In the genomic region with DNA sequence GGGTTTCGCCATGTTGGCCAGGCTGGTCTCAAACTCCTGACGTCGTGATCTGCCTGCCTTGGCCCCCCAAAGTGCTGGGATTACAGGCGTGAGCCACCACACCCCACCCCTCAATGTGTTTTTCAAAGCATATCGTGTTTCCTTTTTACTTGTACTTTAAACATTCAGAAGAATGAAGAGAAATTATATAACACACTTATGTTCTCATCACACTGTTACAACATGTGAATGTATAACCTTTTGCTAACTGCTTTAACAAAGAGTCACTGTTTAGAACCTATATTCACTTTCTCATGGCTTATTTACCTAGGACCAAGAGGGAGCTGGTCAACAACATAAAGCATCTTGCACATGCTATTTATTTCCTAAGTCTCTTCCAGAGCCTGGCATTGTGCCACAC, we compare ENCODE assay signal across 14 cellular contexts.
"Had no signal": no experiment of that assay in that cellular context is flagged by ENCODE, and none has a peak within 500 bp of the region (broad histone marks: within the 10 kb centered on the region; RNA-seq: fewer than 3 reads in every experiment).

No MANE protein-coding gene starts in this region.

- H2AFZ ChIP-seq: neural progenitor cell had no signal

- H3K4me1 ChIP-seq: body of pancreas, pancreas had no signal

- DNase-seq: activated CD8-positive, alpha-beta T cell treated with anti-CD3 and anti-CD28 coated beads, Interleukin-2, amount 10 ng/mL, durations not matched to agents 7 days and 5 days; activated naive CD4-positive, alpha-beta T cell treated with anti-CD3 and anti-CD28 coated beads, Interleukin-2, amount 50 U/mL, for 16 hours; body of pancreas; effector memory CD8-positive, alpha-beta T cell; glutamatergic neuron; immature natural killer cell; lower lobe of right lung; pancreas; retina; transverse colon; WERI-Rb-1 had no signal

- H3K27me3 ChIP-seq: body of pancreas, neural progenitor cell, pancreas, transverse colon had no signal

- H3K36me3 ChIP-seq: lower lobe of right lung, pancreas, transverse colon had no signal

- H3K4me2 ChIP-seq: neural progenitor cell had no signal

- H3K27ac ChIP-seq: body of pancreas, epithelial cell of prostate, lower lobe of right lung, neural progenitor cell, pancreas, WERI-Rb-1 had no signal

- H3K9me3 ChIP-seq: body of pancreas, lower lobe of right lung, pancreas, transverse colon had no signal

- H3K4me3 ChIP-seq: body of pancreas, lower lobe of right lung, neural progenitor cell, pancreas, skin epidermis, transverse colon had no signal
